ENCODE assay signal across 1 cellular context in genomic region chr9:98189412-98189811, GRCh38.
TF ChIP-seq lines count a peak whose summit lies in the region.

No MANE protein-coding gene starts in this region.

TF ChIP-seq in WTC11, 78 proteins besides CTCF, POLR2A, EP300 and RAD21:
- TF ChIP-seq, protein P1, sequence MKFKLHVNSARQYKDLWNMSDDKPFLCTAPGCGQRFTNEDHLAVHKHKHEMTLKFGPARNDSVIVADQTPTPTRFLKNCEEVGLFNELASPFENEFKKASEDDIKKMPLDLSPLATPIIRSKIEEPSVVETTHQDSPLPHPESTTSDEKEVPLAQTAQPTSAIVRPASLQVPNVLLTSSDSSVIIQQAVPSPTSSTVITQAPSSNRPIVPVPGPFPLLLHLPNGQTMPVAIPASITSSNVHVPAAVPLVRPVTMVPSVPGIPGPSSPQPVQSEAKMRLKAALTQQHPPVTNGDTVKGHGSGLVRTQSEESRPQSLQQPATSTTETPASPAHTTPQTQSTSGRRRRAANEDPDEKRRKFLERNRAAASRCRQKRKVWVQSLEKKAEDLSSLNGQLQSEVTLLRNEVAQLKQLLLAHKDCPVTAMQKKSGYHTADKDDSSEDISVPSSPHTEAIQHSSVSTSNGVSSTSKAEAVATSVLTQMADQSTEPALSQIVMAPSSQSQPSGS (CRISPR knock-in tag; IDR thresholded peaks at IDR 0.05; ENCODE audit: borderline replicate concordance, low read depth): no peak
- TF ChIP-seq, protein P2, sequence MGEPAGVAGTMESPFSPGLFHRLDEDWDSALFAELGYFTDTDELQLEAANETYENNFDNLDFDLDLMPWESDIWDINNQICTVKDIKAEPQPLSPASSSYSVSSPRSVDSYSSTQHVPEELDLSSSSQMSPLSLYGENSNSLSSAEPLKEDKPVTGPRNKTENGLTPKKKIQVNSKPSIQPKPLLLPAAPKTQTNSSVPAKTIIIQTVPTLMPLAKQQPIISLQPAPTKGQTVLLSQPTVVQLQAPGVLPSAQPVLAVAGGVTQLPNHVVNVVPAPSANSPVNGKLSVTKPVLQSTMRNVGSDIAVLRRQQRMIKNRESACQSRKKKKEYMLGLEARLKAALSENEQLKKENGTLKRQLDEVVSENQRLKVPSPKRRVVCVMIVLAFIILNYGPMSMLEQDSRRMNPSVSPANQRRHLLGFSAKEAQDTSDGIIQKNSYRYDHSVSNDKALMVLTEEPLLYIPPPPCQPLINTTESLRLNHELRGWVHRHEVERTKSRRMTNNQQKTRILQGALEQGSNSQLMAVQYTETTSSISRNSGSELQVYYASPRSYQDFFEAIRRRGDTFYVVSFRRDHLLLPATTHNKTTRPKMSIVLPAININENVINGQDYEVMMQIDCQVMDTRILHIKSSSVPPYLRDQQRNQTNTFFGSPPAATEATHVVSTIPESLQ (CRISPR knock-in tag; IDR thresholded peaks at IDR 0.05): no peak
- no peak for TF ChIP-seq EMX1 (CRISPR knock-in tag; IDR thresholded peaks at IDR 0.05)
- no peak for TF ChIP-seq AFF4 (CRISPR knock-in tag; IDR thresholded peaks at IDR 0.05; ENCODE audit: borderline replicate concordance)
- TF ChIP-seq ZNF232 (CRISPR knock-in tag; IDR thresholded peaks at IDR 0.05): no peak
- no peak for TF ChIP-seq ZNF219 (CRISPR knock-in tag; IDR thresholded peaks at IDR 0.05; ENCODE audit: borderline replicate concordance)
- TF ChIP-seq JUN (CRISPR knock-in tag; IDR thresholded peaks at IDR 0.05): no peak
- TF ChIP-seq, protein P3, sequence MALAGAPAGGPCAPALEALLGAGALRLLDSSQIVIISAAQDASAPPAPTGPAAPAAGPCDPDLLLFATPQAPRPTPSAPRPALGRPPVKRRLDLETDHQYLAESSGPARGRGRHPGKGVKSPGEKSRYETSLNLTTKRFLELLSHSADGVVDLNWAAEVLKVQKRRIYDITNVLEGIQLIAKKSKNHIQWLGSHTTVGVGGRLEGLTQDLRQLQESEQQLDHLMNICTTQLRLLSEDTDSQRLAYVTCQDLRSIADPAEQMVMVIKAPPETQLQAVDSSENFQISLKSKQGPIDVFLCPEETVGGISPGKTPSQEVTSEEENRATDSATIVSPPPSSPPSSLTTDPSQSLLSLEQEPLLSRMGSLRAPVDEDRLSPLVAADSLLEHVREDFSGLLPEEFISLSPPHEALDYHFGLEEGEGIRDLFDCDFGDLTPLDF (CRISPR knock-in tag; IDR thresholded peaks at IDR 0.05): no peak
- TF ChIP-seq NFYB (CRISPR knock-in tag; conservative IDR thresholded peaks at IDR 0.05; ENCODE audit: low read depth): no peak
